8 cellular contexts compared by ENCODE assay signal in the genomic region with DNA sequence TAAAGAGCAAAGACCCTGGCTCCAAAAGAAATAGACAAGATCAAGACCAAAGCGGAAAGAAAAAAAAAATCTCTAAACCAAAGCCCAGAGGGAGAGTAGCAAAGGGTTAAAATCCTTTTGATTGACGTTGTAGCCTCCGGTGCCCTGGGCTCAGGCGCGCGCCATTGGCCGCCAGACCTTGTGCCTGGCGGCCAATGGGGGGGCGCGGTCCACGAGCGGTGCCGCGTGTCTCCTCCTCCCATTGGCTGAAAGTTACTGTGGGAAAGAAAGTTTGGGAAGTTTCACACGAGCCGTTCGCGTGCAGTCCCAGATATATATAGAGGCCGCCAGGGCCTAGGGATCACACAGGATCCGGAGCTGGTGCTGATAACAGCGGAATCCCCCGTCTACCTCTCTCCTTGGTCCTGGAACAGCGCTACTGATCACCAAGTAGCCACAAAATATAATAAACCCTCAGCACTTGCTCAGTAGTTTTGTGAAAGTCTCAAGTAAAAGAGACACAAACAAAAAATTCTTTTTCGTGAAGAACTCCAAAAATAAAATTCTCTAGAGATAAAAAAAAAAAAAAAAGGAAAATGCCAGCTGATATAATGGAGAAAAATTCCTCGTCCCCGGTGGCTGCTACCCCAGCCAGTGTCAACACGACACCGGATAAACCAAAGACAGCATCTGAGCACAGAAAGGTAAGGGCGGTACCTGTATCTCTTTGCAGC. TPM values are rescaled to one million over a fixed set of nuclear protein-coding genes. Genes with fewer than 3 reads are reported as not detected.
DNase-seq lines count a peak whose midpoint lies in the region; ATAC-seq and TF ChIP-seq lines count a peak whose summit lies in the region.

A gene with protein sequence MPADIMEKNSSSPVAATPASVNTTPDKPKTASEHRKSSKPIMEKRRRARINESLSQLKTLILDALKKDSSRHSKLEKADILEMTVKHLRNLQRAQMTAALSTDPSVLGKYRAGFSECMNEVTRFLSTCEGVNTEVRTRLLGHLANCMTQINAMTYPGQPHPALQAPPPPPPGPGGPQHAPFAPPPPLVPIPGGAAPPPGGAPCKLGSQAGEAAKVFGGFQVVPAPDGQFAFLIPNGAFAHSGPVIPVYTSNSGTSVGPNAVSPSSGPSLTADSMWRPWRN (plus strand): TSS at position 343 of the 713 bp plus-strand sequence. CDS start 233 bp downstream, at position 576.

- peaks cover 4% of the 10 kb centered on the region for H3K9me3 Mint-ChIP-seq in glutamatergic neuron (ENCODE audit: unreplicated experiment)

- peak within 1 kb of the TSS; percentile 83 to 100 (median 97) for H3K4me2 ChIP-seq in BLaER1 treated with 17β-estradiol and CSF1 and Interleukin-3, amounts not matched to agents 10 nM and 100 nM
- H3K4me2 ChIP-seq in PC-3 (ENCODE audit: low read length), result peak within 1 kb of the TSS; percentile 96

- intact Hi-C loops in PC-3 (cut with micrococcal nuclease) (loop anchor here (1.0 to 5.0 kb wide), 9 partner anchors 47 to 474 kb away; no protein-coding TSS in a partner anchor), uterus (cut with DNase I; ENCODE audit: low total_unique reads) (loop anchor here (5.0 to 10.0 kb wide), 2 partner anchors 176 to 351 kb away; no protein-coding TSS in a partner anchor)

- POLR2A ChIA-PET in PC-3 (lab: Charles Lee; ENCODE audit: unreplicated experiment), result interaction anchor here (0.6 to 2.8 kb wide), 9 partner anchors 46 to 356 kb away, joined by 3 to 21 read pairs (median 5); no protein-coding TSS in a partner anchor

- H4K20me1 ChIP-seq in BLaER1 treated with 17β-estradiol and CSF1 and Interleukin-3, amounts not matched to agents 10 nM and 100 nM, result peaks cover 6 to 74% (median 38%) of the 10 kb centered on the region in 11 experiments; a peak in 20 of 22 replicates
- peaks cover 22% of the 10 kb centered on the region for H4K20me1 ChIP-seq in PC-3 (ENCODE audit: low read length)

- no peaks in the 10 kb centered on the region for H3K36me3 ChIP-seq in BLaER1 treated with 17β-estradiol and CSF1 and Interleukin-3, amounts not matched to agents 10 nM and 100 nM
- peaks cover 18% of the 10 kb centered on the region; the same call in 1 of the 2 replicates for H3K36me3 ChIP-seq in PC-3 (ENCODE audit: low read depth, low read length)
- peaks cover 4% of the 10 kb centered on the region for H3K36me3 ChIP-seq in neuron (ENCODE audit: insufficient read depth, low read length)
- no peaks in the 10 kb centered on the region for H3K36me3 ChIP-seq in uterus

- H3K27ac Mint-ChIP-seq in glutamatergic neuron (ENCODE audit: unreplicated experiment), result no peak within 1 kb of the TSS

- no peaks in the 10 kb centered on the region for H3K36me3 Mint-ChIP-seq in glutamatergic neuron (ENCODE audit: unreplicated experiment)

- no peaks in the 10 kb centered on the region for H3K9me3 ChIP-seq in BLaER1 treated with 17β-estradiol and CSF1 and Interleukin-3, amounts not matched to agents 10 nM and 100 nM (replicated peaks in 1 of 11)
- H3K9me3 ChIP-seq in PC-3 (ENCODE audit: low read length) (no peaks in the 10 kb centered on the region), neuron (ENCODE audit: low read length) (no peaks in the 10 kb centered on the region), uterus (no peaks in the 10 kb centered on the region)

- TF ChIP-seq POLR2A in GM19099 (IDR thresholded peaks at IDR 0.05; ENCODE audit: extremely low read depth, insufficient read length, low read depth) (peak; percentile 63), uterus (IDR thresholded peaks at IDR 0.05) (peak; percentile 81 to 84)

- no peak for TF ChIP-seq CTCF in PC-3 (conservative IDR thresholded peaks at IDR 0.05; ENCODE audit: low read depth, low read length)
- no peak for TF ChIP-seq CTCF in glutamatergic neuron (IDR thresholded peaks at IDR 0.05; ENCODE audit: partially characterized antibody, unreplicated experiment)
- peak in 1 of 4 experiments; percentile 7 for TF ChIP-seq CTCF in uterus (IDR thresholded peaks at IDR 0.05)

- peaks cover 26% of the 10 kb centered on the region for H3K4me1 Mint-ChIP-seq in glutamatergic neuron (ENCODE audit: low read depth, unreplicated experiment)

- H3K4me3 Mint-ChIP-seq in glutamatergic neuron (ENCODE audit: unreplicated experiment), result peak within 1 kb of the TSS; percentile 90

- H3K27ac ChIP-seq in BLaER1 treated with 17β-estradiol and CSF1 and Interleukin-3, amounts not matched to agents 10 nM and 100 nM, result peak within 1 kb of the TSS in 6 of 11 experiments; percentile 74 to 84 (median 79); a peak in 9 of 22 replicates
- H3K27ac ChIP-seq in PC-3 (ENCODE audit: low read length), result peak within 1 kb of the TSS; percentile 87
- peak within 1 kb of the TSS; percentile 68 for H3K27ac ChIP-seq in adipose tissue (ENCODE audit: low read depth, low read length)
- H3K27ac ChIP-seq in uterus, result peak within 1 kb of the TSS; percentile 95 to 99

- H3K27me3 ChIP-seq in BLaER1 treated with 17β-estradiol and CSF1 and Interleukin-3, amounts not matched to agents 10 nM and 100 nM, result peaks cover 79 to 100% (median 97%) of the 10 kb centered on the region in 11 experiments
- H3K27me3 ChIP-seq in PC-3 (ENCODE audit: low read length) (no peaks in the 10 kb centered on the region), neuron (ENCODE audit: insufficient read depth, low read length) (peaks cover 20% of the 10 kb centered on the region), uterus (no peaks in the 10 kb centered on the region)

- TSS peak; percentile 80 for BruUV-seq in PC-3 (replicated peaks; lab: Mats Ljungman, UMichigan)

- H3K79me2 ChIP-seq in PC-3 (ENCODE audit: low read length), result peaks cover 42% of the 10 kb centered on the region

- H3K9me2 ChIP-seq in PC-3 (replicated peaks; ENCODE audit: low read length), result no peaks in the 10 kb centered on the region

- peak within 1 kb of the TSS; percentile 55 to 73 (median 65) for H3K4me3 ChIP-seq in BLaER1 treated with 17β-estradiol and CSF1 and Interleukin-3, amounts not matched to agents 10 nM and 100 nM
- H3K4me3 ChIP-seq in PC-3 (ENCODE audit: low read length) (peak within 1 kb of the TSS; percentile 89), neuron (ENCODE audit: low read length) (peak within 1 kb of the TSS; percentile 88), uterus (peak within 1 kb of the TSS; percentile 58 to 63)

- H2AFZ ChIP-seq in PC-3 (ENCODE audit: low read length) (no peak within 1 kb of the TSS), neuron (ENCODE audit: low read depth, low read length) (peak within 1 kb of the TSS; percentile 69)

- ATAC-seq in PC-3, result peak; percentile 10

- peaks cover 43 to 69% (median 53%) of the 10 kb centered on the region in 10 experiments for H3K4me1 ChIP-seq in BLaER1 treated with 17β-estradiol and CSF1 and Interleukin-3, amounts not matched to agents 10 nM and 100 nM
- H3K4me1 ChIP-seq in PC-3 (ENCODE audit: insufficient read depth, low read length), result peaks cover 58% of the 10 kb centered on the region
- peaks cover 64% of the 10 kb centered on the region for H3K4me1 ChIP-seq in neuron (ENCODE audit: insufficient read depth, low read length)
- H3K4me1 ChIP-seq in uterus, result peaks cover 4 to 9% of the 10 kb centered on the region in 2 donors

- CTCF ChIA-PET in PC-3 (lab: Charles Lee), result interaction anchor here (0.7 to 2.0 kb wide), 4 partner anchors 180 to 355 kb away, joined by 4 to 12 read pairs (median 6); no protein-coding TSS in a partner anchor

- H3K27me3 Mint-ChIP-seq in glutamatergic neuron (ENCODE audit: unreplicated experiment), result peaks cover 23% of the 10 kb centered on the region

- in situ Hi-C loops in KBM-7 (cut with MboI; ENCODE audit: low pct_unique_long_range_greater_than_20kb, low sequenced_read_pairs), result no loop called here

- 0 to 1% (median 1%) methylated on average over 29 of the region's 29 CpGs for WGBS in adipose tissue, 3 donors

- DNase-seq in KBM-7 (peak; percentile 89), PC-3 (peak; percentile 99), glutamatergic neuron (peak; percentile 87), uterus (peak; percentile 93)

- peaks cover 18% of the 10 kb centered on the region for H3F3A ChIP-seq in PC-3 (ENCODE audit: low read length, unreplicated experiment)

- peak within 1 kb of the TSS; percentile 66 to 81 (median 79); a peak in 20 of 22 replicates for H3K9ac ChIP-seq in BLaER1 treated with 17β-estradiol and CSF1 and Interleukin-3, amounts not matched to agents 10 nM and 100 nM
- peak within 1 kb of the TSS; percentile 84 for H3K9ac ChIP-seq in PC-3 (ENCODE audit: low read length)

RNA-seq across cellular contexts. Expression of the gene that starts here (rescaled TPM):
- 852 and 906 TPM in 2 replicates for total RNA-seq in PC-3 (2014; rRNA removed)
- polyA plus RNA-seq in adipose tissue, result 10 to 100 TPM; 16.0 to 39.1 (median 17.4) TPM
- total RNA-seq in glutamatergic neuron (ENCODE audit: unreplicated experiment), result 0.34 TPM
- total RNA-seq in uterus, result 10 to 100 TPM; 23.1 to 50.9 (median 41.2) TPM

Comparison
In these comparisons a context has a peak if more than half of its experiments do, and no peak if none do; other contexts are left out.
1. Peak in every context shown above with its lines: DNase-seq, ATAC-seq, H3K4me3 ChIP-seq and H3K27ac ChIP-seq.
2. RNA of the gene that starts here (total RNA-seq): 852 to 906 TPM in PC-3 and 23.1 to 50.9 TPM in uterus; 0.34 TPM in glutamatergic neuron (single experiment); every median in the first group is over 10 times any median in the second.
3. RNA of the gene that starts here (total RNA-seq): 852 to 906 TPM in PC-3; 23.1 to 50.9 TPM in uterus; every median in the first group is over 10 times any median in the second.
4. Peak in DNase-seq in glutamatergic neuron; RNA of the gene not detected or under 1 TPM.